In genomic region chr10:5805260-5805659, GRCh38 we compare ENCODE assay signal across 23 cellular contexts.
"Had no signal": no experiment of that assay in that cellular context is flagged by ENCODE, and none has a peak within 500 bp of the region (broad histone marks: within the 10 kb centered on the region; RNA-seq: fewer than 3 reads in every experiment).

No MANE protein-coding gene starts in this region.

- H3K27ac ChIP-seq: colonic mucosa, hepatocyte, parathyroid adenoma, prostate gland, testis, transverse colon had no signal

- H3K9me3 ChIP-seq: colonic mucosa, prostate gland, spleen, testis, transverse colon had no signal

- H3K27me3 ChIP-seq: colonic mucosa, hepatocyte, spleen, testis, transverse colon had no signal

- H3K4me3 Mint-ChIP-seq: endodermal cell; nephron; stimulated activated naive CD8-positive, alpha-beta T cell treated with anti-CD3 and anti-CD28 coated beads, Interleukin-15, amount 100 ng/mL, for 72 hours had no signal

- H3K27ac Mint-ChIP-seq: endodermal cell; nephron; stimulated activated naive CD8-positive, alpha-beta T cell treated with anti-CD3 and anti-CD28 coated beads, Interleukin-15, amount 100 ng/mL, for 72 hours had no signal

- H3K9ac ChIP-seq: parathyroid adenoma had no signal

- H3K4me3 ChIP-seq: colonic mucosa, hepatocyte, lung, prostate gland, spleen, testis, transverse colon had no signal

- DNase-seq: colonic mucosa; effector CD4-positive, alpha-beta T cell; endodermal cell; foreskin melanocyte; head of caudate nucleus; kidney; left cardiac atrium; left ventricle myocardium superior; mesendoderm; naive B cell; spleen; stimulated activated CD4-positive, alpha-beta T cell treated with anti-CD3 and anti-CD28 coated beads, Interleukin-15, amount 100 ng/mL, for 24 hours; stimulated activated CD4-positive, alpha-beta T cell treated with anti-CD3 and anti-CD28 coated beads, Interleukin-1b, Interleukin-23, amount 100 ng/mL, for 48 hours; stimulated activated CD4-positive, alpha-beta T cell treated with anti-CD3 and anti-CD28 coated beads, Interleukin-4, amount 100 ng/mL, for 24 hours; stimulated activated naive B cell treated with anti-CD40 and anti-IgM and Interleukin-4, amounts not matched to agents 10 μg/mL and 1 μg/mL and 100 μg/mL, for 72 hours; stimulated activated naive CD8-positive, alpha-beta T cell treated with anti-CD3 and anti-CD28 coated beads, Interleukin-15, amount 100 ng/mL, for 72 hours; testis; transverse colon had no signal

- H3K36me3 ChIP-seq: colonic mucosa, prostate gland had no signal

- H3K9me3 Mint-ChIP-seq: endodermal cell; naive B cell; nephron; stimulated activated naive B cell treated with anti-CD40 and anti-IgM and Interleukin-4, amounts not matched to agents 10 μg/mL and 1 μg/mL and 100 μg/mL, for 72 hours; stimulated activated naive CD8-positive, alpha-beta T cell treated with anti-CD3 and anti-CD28 coated beads, Interleukin-15, amount 100 ng/mL, for 72 hours had no signal

- H3K27me3 Mint-ChIP-seq: naive B cell; stimulated activated naive B cell treated with anti-CD40 and anti-IgM and Interleukin-4, amounts not matched to agents 10 μg/mL and 1 μg/mL and 100 μg/mL, for 72 hours; stimulated activated naive CD8-positive, alpha-beta T cell treated with anti-CD3 and anti-CD28 coated beads, Interleukin-15, amount 100 ng/mL, for 72 hours had no signal

- FAIRE-seq: kidney had no signal

- H2AFZ ChIP-seq: hepatocyte, parathyroid adenoma had no signal

- H3K4me1 ChIP-seq: colonic mucosa had no signal
